ENCODE assay signal across 9 cellular contexts in genomic region chr16:58426095-58426494, GRCh38. TPM values are rescaled to one million over a fixed set of nuclear protein-coding genes. Genes with fewer than 3 reads are reported as not detected.
DNase-seq lines count a peak whose midpoint lies in the region; ATAC-seq lines count a peak whose summit lies in the region.
"Had no signal": no experiment of that assay in that cellular context is flagged by ENCODE, and none has a peak within 500 bp of the region (broad histone marks: within the 10 kb centered on the region; RNA-seq: fewer than 3 reads in every experiment).

No MANE protein-coding gene starts in this region.

- no peak overlapping the region for H3K27ac ChIP-seq in naive thymus-derived CD4-positive, alpha-beta T cell (ENCODE audit: low read depth, low read length)
- H3K27ac ChIP-seq: A549 had no signal

- no peaks in the 10 kb centered on the region for H3K36me3 Mint-ChIP-seq in T-helper 2 cell treated with Interferon-gamma antibody and Interleukin-4, amounts not matched to agents 5 μg/mL and 100 μg/mL, for 36 hours (ENCODE audit: low read depth)
- H3K36me3 Mint-ChIP-seq in naive thymus-derived CD4-positive, alpha-beta T cell: no peaks in the 10 kb centered on the region

- H3K9me3 Mint-ChIP-seq in T-helper 2 cell treated with Interferon-gamma antibody and Interleukin-4, amounts not matched to agents 5 μg/mL and 100 μg/mL, for 36 hours: no peaks in the 10 kb centered on the region
- peaks cover 0 to 3% (median 0%) of the 10 kb centered on the region in 11 donors for H3K9me3 Mint-ChIP-seq in naive thymus-derived CD4-positive, alpha-beta T cell

- intact Hi-C loops in naive thymus-derived CD4-positive, alpha-beta T cell (cut with micrococcal nuclease): no loop called here

- peak overlapping the region; percentile 1 for H3K27ac Mint-ChIP-seq in T-helper 2 cell treated with Interferon-gamma antibody and Interleukin-4, amounts not matched to agents 5 μg/mL and 100 μg/mL, for 36 hours
- H3K27ac Mint-ChIP-seq in naive thymus-derived CD4-positive, alpha-beta T cell: peak overlapping the region in 2 of 9 donors; percentile 63 to 65

- CTCF ChIA-PET in naive thymus-derived CD4-positive, alpha-beta T cell (lab: Charles Lee): no interaction called here

- peaks cover 26% of the 10 kb centered on the region for H3K27me3 Mint-ChIP-seq in T-helper 2 cell treated with Interferon-gamma antibody and Interleukin-4, amounts not matched to agents 5 μg/mL and 100 μg/mL, for 36 hours (ENCODE audit: low read depth)
- peaks cover 0 to 32% (median 8%) of the 10 kb centered on the region in 5 donors for H3K27me3 Mint-ChIP-seq in naive thymus-derived CD4-positive, alpha-beta T cell

- H3K9me3 ChIP-seq in naive thymus-derived CD4-positive, alpha-beta T cell (ENCODE audit: control insufficient read depth in 2 of 3, low read length in 3 of 3): no peaks in the 10 kb centered on the region
- H3K9me3 ChIP-seq: A549 had no signal

- H3K4me1 ChIP-seq in naive thymus-derived CD4-positive, alpha-beta T cell (ENCODE audit: control insufficient read depth in 2 of 2, insufficient read depth in 2 of 2, low read length in 2 of 2): peaks cover 0 to 6% of the 10 kb centered on the region in 2 donors
- H3K4me1 ChIP-seq: A549 had no signal

- no peak for DNase-seq in activated CD4-positive, CD25-positive, alpha-beta regulatory T cell (lab: John Stamatoyannopoulos, UW)
- peak; percentile 32 for DNase-seq in T-helper 2 cell treated with Interferon-gamma antibody and Interleukin-4, amounts not matched to agents 5 μg/mL and 100 μg/mL, for 36 hours (ENCODE audit: low spot score)
- DNase-seq in naive thymus-derived CD4-positive, alpha-beta T cell: peak in 2 of 9 donors; percentile 1 to 25
- no peak for DNase-seq in effector CD8-positive, alpha-beta T cell (lab: John Stamatoyannopoulos, UW)
- DNase-seq in DMS 273 (lab: John Stamatoyannopoulos, UW; ENCODE audit: unreplicated experiment): no peak
- DNase-seq in central memory CD4-positive, alpha-beta T cell: no peak

- H3K4me3 Mint-ChIP-seq in T-helper 2 cell treated with Interferon-gamma antibody and Interleukin-4, amounts not matched to agents 5 μg/mL and 100 μg/mL, for 36 hours: peak overlapping the region; percentile 60
- peak overlapping the region in 6 of 10 donors; percentile 12 to 71 (median 28) for H3K4me3 Mint-ChIP-seq in naive thymus-derived CD4-positive, alpha-beta T cell

- no peaks in the 10 kb centered on the region for H3K27me3 ChIP-seq in naive thymus-derived CD4-positive, alpha-beta T cell (ENCODE audit: control insufficient read depth in 2 of 2, insufficient read depth in 2 of 2, low read length in 2 of 2)

- no peak overlapping the region for H3K4me3 ChIP-seq in naive thymus-derived CD4-positive, alpha-beta T cell (ENCODE audit: low read length)
- H3K4me3 ChIP-seq: A549 had no signal

- H3K4me1 Mint-ChIP-seq in T-helper 2 cell treated with Interferon-gamma antibody and Interleukin-4, amounts not matched to agents 5 μg/mL and 100 μg/mL, for 36 hours (ENCODE audit: low read depth): peaks cover 14% of the 10 kb centered on the region
- peaks cover 5 to 22% (median 12%) of the 10 kb centered on the region in 7 donors for H3K4me1 Mint-ChIP-seq in naive thymus-derived CD4-positive, alpha-beta T cell

- H3K36me3 ChIP-seq in naive thymus-derived CD4-positive, alpha-beta T cell (ENCODE audit: control insufficient read depth in 2 of 3, insufficient read depth in 3 of 3, low read length in 3 of 3): no peaks in the 10 kb centered on the region

- POLR2A ChIA-PET in naive thymus-derived CD4-positive, alpha-beta T cell (lab: Charles Lee): interaction anchor here (0.7 kb wide), 1 partner anchor 104 kb away, joined by 4 read pairs; no protein-coding TSS in a partner anchor

- ATAC-seq in activated CD4-positive, CD25-positive, alpha-beta regulatory T cell treated with anti-CD3 and anti-CD28 coated beads, Interleukin-2, amount 50 U/mL, for 24 hours: peak; percentile 28 to 56
- ATAC-seq in HG03060 (IDR thresholded peaks at IDR 0.05; ENCODE audit: low read depth, unreplicated experiment): peak; percentile 48
- ATAC-seq in naive thymus-derived CD4-positive, alpha-beta T cell: peak; percentile 82
- ATAC-seq: A549 had no signal

RNA-seq across cellular contexts. Expression of gene GINS3, which starts 33.8 kb away (rescaled TPM):
- 10 to 100 TPM in 1 of 5 experiments, 1 to 10 TPM in 3, under 1 TPM in 1; 0.66 to 13.3 (median 1.4) TPM for total RNA-seq in naive thymus-derived CD4-positive, alpha-beta T cell
- 1 to 10 TPM; 1.7 to 3.6 TPM for polyA plus RNA-seq in naive thymus-derived CD4-positive, alpha-beta T cell
